In the genomic region with DNA sequence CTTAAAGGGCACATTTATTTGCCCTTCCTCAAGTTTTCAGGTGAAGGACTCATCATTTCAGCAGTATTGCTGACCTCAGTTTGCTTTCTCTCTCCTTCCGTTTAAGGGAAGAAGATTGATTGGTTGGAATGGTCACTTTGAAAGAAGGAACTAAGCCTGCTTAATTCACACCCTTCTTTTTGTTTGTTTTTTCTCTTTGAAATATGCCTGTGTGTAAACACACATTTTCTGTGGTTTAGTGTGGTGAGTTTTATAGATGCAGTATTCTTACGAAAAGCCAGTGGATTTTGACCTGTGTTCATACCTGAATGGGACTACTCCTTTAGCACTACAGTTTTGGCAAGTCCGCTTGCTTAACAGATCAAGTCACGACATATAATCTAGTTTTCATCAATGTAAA, we compare ENCODE assay signal across 27 cellular contexts.
"Had no signal": no experiment of that assay in that cellular context is flagged by ENCODE, and none has a peak within 500 bp of the region (broad histone marks: within the 10 kb centered on the region; RNA-seq: fewer than 3 reads in every experiment).

No MANE protein-coding gene starts in this region.

- ATAC-seq: activated CD4-positive, alpha-beta T cell treated with anti-CD3 and anti-CD28 coated beads for 36 hours; activated CD4-positive, CD25-positive, alpha-beta regulatory T cell treated with anti-CD3 and anti-CD28 coated beads, Interleukin-2, amount 50 U/mL, for 24 hours; activated CD8-positive, alpha-beta T cell treated with anti-CD3 and anti-CD28 coated beads, Interleukin-2, amount 10 ng/mL, durations not matched to agents 7 days and 5 days; activated naive CD4-positive, alpha-beta T cell treated with anti-CD3 and anti-CD28 coated beads, Interleukin-2, amount 50 U/mL, for 72 hours; activated T-cell treated with anti-CD3 and anti-CD28 coated beads, Interleukin-2, amount 50 U/mL, for 4 hours; body of pancreas; K562; Right ventricle myocardium inferior had no signal

- H3K4me3 Mint-ChIP-seq: activated CD4-positive, alpha-beta T cell treated with anti-CD3 and anti-CD28 coated beads for 36 hours; activated CD4-positive, alpha-beta T cell treated with anti-CD3 and anti-CD28 coated beads, Interleukin-2, amount 10 ng/mL, durations not matched to agents 7 days and 5 days; activated CD8-positive, alpha-beta T cell treated with anti-CD3 and anti-CD28 coated beads, Interleukin-2, amount 10 ng/mL, durations not matched to agents 7 days and 5 days; activated naive CD4-positive, alpha-beta T cell treated with anti-CD3 and anti-CD28 coated beads for 36 hours; activated T-cell treated with anti-CD3 and anti-CD28 coated beads, Interleukin-2, amount 50 U/mL, for 4 hours; activated T-helper 1 cell treated with anti-CD3 and anti-CD28 coated beads, Interleukin-12 subunit alpha, Interleukin-12 subunit beta, Interleukin-2, Interleukin-4 antibody, amounts not matched to agents 30 ng/mL and 10 ng/mL and 1 ng/mL, durations not matched to agents 14 hours and 24 hours and 36 hours; T-helper 2 cell treated with Interferon-gamma antibody and Interleukin-4, amounts not matched to agents 5 μg/mL and 100 μg/mL, for 36 hours had no signal

- DNase-seq: activated CD4-positive, alpha-beta T cell treated with anti-CD3 and anti-CD28 coated beads for 36 hours; activated CD4-positive, alpha-beta T cell treated with anti-CD3 and anti-CD28 coated beads, Interleukin-2, amount 10 ng/mL, durations not matched to agents 7 days and 5 days; activated CD4-positive, alpha-beta T cell treated with anti-CD3 and anti-CD28 coated beads, Interleukin-2, amount 50 U/mL, for 48 hours; activated CD8-positive, alpha-beta T cell treated with anti-CD3 and anti-CD28 coated beads, Interleukin-2, amount 10 ng/mL, durations not matched to agents 7 days and 5 days; activated gamma-delta T cell treated with Interleukin-2 at 50 U/mL for 16 hours; activated naive CD4-positive, alpha-beta T cell treated with anti-CD3 and anti-CD28 coated beads for 36 hours; activated T-cell treated with anti-CD3 and anti-CD28 coated beads for 4 hours; activated T-cell treated with anti-CD3 and anti-CD28 coated beads, Interleukin-2, amount 50 U/mL, for 4 hours; adrenal gland; body of pancreas; central memory CD4-positive, alpha-beta T cell; NCI-H1105; NCI-H1417 treated with DMSO at 0.1 percent for 48 hours; NCI-H1930; NCI-H2081 treated with DMSO at 0.1 percent for 48 hours; NCI-H226; NCI-H526; NCI-H748 treated with DMSO at 0.1 percent for 48 hours; NK-92 treated with Interleukin-12 subunit alpha and Interleukin-12 subunit beta, amount 100 ng/mL, for 24 hours; PC-9; SW 1271 had no signal

- H3K27me3 Mint-ChIP-seq: activated CD4-positive, alpha-beta T cell treated with anti-CD3 and anti-CD28 coated beads for 36 hours; activated CD4-positive, alpha-beta T cell treated with anti-CD3 and anti-CD28 coated beads, Interleukin-2, amount 10 ng/mL, durations not matched to agents 7 days and 5 days had no signal

- H3K27ac Mint-ChIP-seq: activated CD4-positive, alpha-beta T cell treated with anti-CD3 and anti-CD28 coated beads for 36 hours; activated CD4-positive, alpha-beta T cell treated with anti-CD3 and anti-CD28 coated beads, Interleukin-2, amount 10 ng/mL, durations not matched to agents 7 days and 5 days; activated CD8-positive, alpha-beta T cell treated with anti-CD3 and anti-CD28 coated beads, Interleukin-2, amount 10 ng/mL, durations not matched to agents 7 days and 5 days; activated naive CD4-positive, alpha-beta T cell treated with anti-CD3 and anti-CD28 coated beads for 36 hours; activated naive CD4-positive, alpha-beta T cell treated with anti-CD3 and anti-CD28 coated beads, Interleukin-2, amount 50 U/mL, for 72 hours; activated T-helper 1 cell treated with anti-CD3 and anti-CD28 coated beads, Interleukin-12 subunit alpha, Interleukin-12 subunit beta, Interleukin-2, Interleukin-4 antibody, amounts not matched to agents 30 ng/mL and 10 ng/mL and 1 ng/mL, durations not matched to agents 14 hours and 24 hours and 36 hours; T-helper 2 cell treated with Interferon-gamma antibody and Interleukin-4, amounts not matched to agents 5 μg/mL and 100 μg/mL, for 36 hours had no signal

- H3K9me3 Mint-ChIP-seq: activated CD4-positive, alpha-beta T cell treated with anti-CD3 and anti-CD28 coated beads, Interleukin-2, amount 10 ng/mL, durations not matched to agents 7 days and 5 days; activated T-helper 1 cell treated with anti-CD3 and anti-CD28 coated beads, Interleukin-12 subunit alpha, Interleukin-12 subunit beta, Interleukin-2, Interleukin-4 antibody, amounts not matched to agents 30 ng/mL and 10 ng/mL and 1 ng/mL, durations not matched to agents 14 hours and 24 hours and 36 hours had no signal

- H3K4me1 Mint-ChIP-seq: activated CD4-positive, alpha-beta T cell treated with anti-CD3 and anti-CD28 coated beads for 36 hours; activated CD4-positive, alpha-beta T cell treated with anti-CD3 and anti-CD28 coated beads, Interleukin-2, amount 10 ng/mL, durations not matched to agents 7 days and 5 days had no signal

- H3K36me3 Mint-ChIP-seq: activated naive CD4-positive, alpha-beta T cell treated with anti-CD3 and anti-CD28 coated beads, Interleukin-2, amount 50 U/mL, for 72 hours had no signal
